In genomic region chr4:185280608-185281007, GRCh38 we compare ENCODE assay signal across 27 cellular contexts.
DNase-seq lines count a peak whose midpoint lies in the region; ATAC-seq, FAIRE-seq and TF ChIP-seq lines count a peak whose summit lies in the region.
"Had no signal": no experiment of that assay in that cellular context is flagged by ENCODE, and none has a peak within 500 bp of the region (broad histone marks: within the 10 kb centered on the region; RNA-seq: fewer than 3 reads in every experiment).

No MANE protein-coding gene starts in this region.

- no peak for TF ChIP-seq CTCF in GM12878 (IDR thresholded peaks at IDR 0.05 in 2 of 3, conservative IDR thresholded peaks at IDR 0.05 in 1 of 3; ENCODE audit: control insufficient read depth in 2 of 3, extremely low read depth in 1 of 3, insufficient read depth in 1 of 3, low read depth in 3 of 3, low read length in 3 of 3)
- TF ChIP-seq CTCF in smooth muscle cell (IDR thresholded peaks at IDR 0.05; ENCODE audit: borderline replicate concordance, insufficient read depth, poor library complexity, severe bottlenecking) = no peak

- H3K36me3 Mint-ChIP-seq in activated CD8-positive, alpha-beta memory T cell treated with anti-CD3 and anti-CD28 coated beads, Interleukin-2, amount 10 ng/mL, durations not matched to agents 7 days and 5 days = peaks cover 9% of the 10 kb centered on the region

- in situ Hi-C loops in GM12878 (cut with MboI) = no loop called here

- H3K9me3 ChIP-seq in GM12878 (replicated peaks; ENCODE audit: control insufficient read depth, insufficient read depth, low read length) (no peaks in the 10 kb centered on the region), smooth muscle cell (replicated peaks; ENCODE audit: low read depth) (no peaks in the 10 kb centered on the region)
- H3K9me3 ChIP-seq: spleen, thyroid gland had no signal

- H3K9ac ChIP-seq in GM12878 (ENCODE audit: control insufficient read depth, insufficient read depth, low read length) = no peak overlapping the region
- no peak overlapping the region for H3K9ac ChIP-seq in smooth muscle cell (ENCODE audit: low read depth)
- H3K9ac ChIP-seq: GM23248 had no signal

- intact Hi-C loops in GM12878 (cut with micrococcal nuclease; ENCODE audit: unreplicated experiment) = no loop called here

- no TSS peak for BruUV-seq in GM12878 (replicated peaks; lab: Mats Ljungman, UMichigan)

- H2AFZ ChIP-seq in GM12878 (ENCODE audit: control insufficient read depth, low read depth, low read length) (no peak overlapping the region), smooth muscle cell (ENCODE audit: low read depth) (no peak overlapping the region)
- H2AFZ ChIP-seq: GM23248 had no signal

- peaks cover 3% of the 10 kb centered on the region for H3K79me2 ChIP-seq in GM12878 (ENCODE audit: control insufficient read depth, insufficient read depth, low read length)
- H3K79me2 ChIP-seq in smooth muscle cell (ENCODE audit: low read depth) = no peaks in the 10 kb centered on the region

- no peak for TF ChIP-seq EP300 in GM12878 (IDR thresholded peaks at IDR 0.05; ENCODE audit: borderline replicate concordance in 1 of 2, control insufficient read depth in 1 of 2, low read depth in 2 of 2, low read length in 2 of 2)

- H3K4me1 ChIP-seq in GM12878 (ENCODE audit: control insufficient read depth, insufficient read depth, low read length) (no peaks in the 10 kb centered on the region), smooth muscle cell (ENCODE audit: low read depth) (no peaks in the 10 kb centered on the region)

- no peak for TF ChIP-seq RAD21 in GM12878 (IDR thresholded peaks at IDR 0.05; ENCODE audit: insufficient read depth, low read depth, low read length)

- H3K27ac Mint-ChIP-seq in activated CD8-positive, alpha-beta memory T cell treated with anti-CD3 and anti-CD28 coated beads, Interleukin-2, amount 10 ng/mL, durations not matched to agents 7 days and 5 days = peak overlapping the region; percentile 3
- H3K27ac Mint-ChIP-seq: activated naive CD4-positive, alpha-beta T cell treated with anti-CD3 and anti-CD28 coated beads for 36 hours; IgD-negative memory B cell; stimulated activated naive CD8-positive, alpha-beta T cell treated with anti-CD3 and anti-CD28 coated beads, Interleukin-15, Interleukin-2, amounts not matched to agents 100 ng/mL and 50 ng/mL, for 24 hours had no signal

- no peaks in the 10 kb centered on the region for H3K27me3 Mint-ChIP-seq in activated CD8-positive, alpha-beta memory T cell treated with anti-CD3 and anti-CD28 coated beads, Interleukin-2, amount 10 ng/mL, durations not matched to agents 7 days and 5 days
- H3K27me3 Mint-ChIP-seq: CD4-positive, alpha-beta memory T cell; IgD-negative memory B cell; naive thymus-derived CD4-positive, alpha-beta T cell; stimulated activated naive CD8-positive, alpha-beta T cell treated with anti-CD3 and anti-CD28 coated beads, Interleukin-15, Interleukin-2, amounts not matched to agents 100 ng/mL and 50 ng/mL, for 24 hours had no signal

- RAD21 ChIA-PET in GM12878 (lab: Charles Lee; ENCODE audit: unreplicated experiment) = no interaction called here

- WGBS in GM12878 (ENCODE audit: insufficient coverage, insufficient replicate concordance, low lambda C conversion rate, missing lambda C conversion rate) = 15% methylated on average over 5 of the region's 5 CpGs
- 41% methylated on average over 5 of the region's 5 CpGs for WGBS in smooth muscle cell (ENCODE audit: low lambda C conversion rate)

- H3K9me3 Mint-ChIP-seq in activated CD8-positive, alpha-beta memory T cell treated with anti-CD3 and anti-CD28 coated beads, Interleukin-2, amount 10 ng/mL, durations not matched to agents 7 days and 5 days (ENCODE audit: low read depth) = no peaks in the 10 kb centered on the region
- H3K9me3 Mint-ChIP-seq: activated naive CD4-positive, alpha-beta T cell treated with anti-CD3 and anti-CD28 coated beads for 36 hours; activated T-cell treated with anti-CD3 and anti-CD28 coated beads, Interleukin-2, amount 50 U/mL, for 4 hours; CD4-positive, alpha-beta memory T cell; IgD-negative memory B cell; naive thymus-derived CD4-positive, alpha-beta T cell; stimulated activated naive CD8-positive, alpha-beta T cell treated with anti-CD3 and anti-CD28 coated beads, Interleukin-15, Interleukin-2, amounts not matched to agents 100 ng/mL and 50 ng/mL, for 24 hours had no signal

- peak; percentile 42 for ATAC-seq in activated CD8-positive, alpha-beta memory T cell treated with anti-CD3 and anti-CD28 coated beads, Interleukin-2, amount 10 ng/mL, durations not matched to agents 7 days and 5 days
- ATAC-seq in HG03354 (IDR thresholded peaks at IDR 0.05; ENCODE audit: poor library complexity, severe bottlenecking, unreplicated experiment) (peak; percentile 50), GM12878 (no peak), HG02571 (IDR thresholded peaks at IDR 0.05; ENCODE audit: unreplicated experiment) (no peak)
- ATAC-seq: activated CD4-positive, CD25-positive, alpha-beta regulatory T cell treated with anti-CD3 and anti-CD28 coated beads, Interleukin-2, amount 50 U/mL, for 24 hours; activated CD8-positive, alpha-beta T cell treated with anti-CD3 and anti-CD28 coated beads, Interleukin-2, amount 10 ng/mL, durations not matched to agents 7 days and 5 days; activated T-cell treated with anti-CD3 and anti-CD28 coated beads, Interleukin-2, amount 50 U/mL, for 4 hours; naive thymus-derived CD4-positive, alpha-beta T cell had no signal

- no peak for FAIRE-seq in GM12878 (lab: Jason Lieb, UNC)

- no peak overlapping the region for H3K4me3 Mint-ChIP-seq in activated CD8-positive, alpha-beta memory T cell treated with anti-CD3 and anti-CD28 coated beads, Interleukin-2, amount 10 ng/mL, durations not matched to agents 7 days and 5 days
- H3K4me3 Mint-ChIP-seq: activated CD8-positive, alpha-beta T cell treated with anti-CD3 and anti-CD28 coated beads, Interleukin-2, amount 10 ng/mL, durations not matched to agents 7 days and 5 days; activated naive CD4-positive, alpha-beta T cell treated with anti-CD3 and anti-CD28 coated beads for 36 hours; activated T-cell treated with anti-CD3 and anti-CD28 coated beads, Interleukin-2, amount 50 U/mL, for 4 hours; CD4-positive, alpha-beta memory T cell; naive thymus-derived CD4-positive, alpha-beta T cell; stimulated activated naive CD8-positive, alpha-beta T cell treated with anti-CD3 and anti-CD28 coated beads, Interleukin-15, Interleukin-2, amounts not matched to agents 100 ng/mL and 50 ng/mL, for 24 hours had no signal

- SMC1A ChIA-PET in GM12878 (lab: Charles Lee; ENCODE audit: uncharacterized antibody, unreplicated experiment) = interaction anchor here (0.7 to 1.3 kb wide), 3 partner anchors 24 to 86 kb away, joined by 3 to 4 read pairs (median 3); no protein-coding TSS in a partner anchor

- no peak overlapping the region for H3K4me3 ChIP-seq in GM12878
- H3K4me3 ChIP-seq in smooth muscle cell = no peak overlapping the region
- H3K4me3 ChIP-seq: cardiac muscle cell, GM23248, spleen, thyroid gland had no signal

- H4K20me1 ChIP-seq in GM12878 (ENCODE audit: control insufficient read depth, insufficient read depth) (no peaks in the 10 kb centered on the region), smooth muscle cell (ENCODE audit: low read depth) (no peaks in the 10 kb centered on the region)

- POLR2A ChIA-PET in GM12878 (lab: Charles Lee) = no interaction called here

- no peak overlapping the region for H3K4me2 ChIP-seq in GM12878 (ENCODE audit: control insufficient read depth, insufficient read depth)
- no peak overlapping the region for H3K4me2 ChIP-seq in smooth muscle cell

- peak overlapping the region; percentile 1; the same call in 1 of the 2 replicates for H3K27ac ChIP-seq in GM12878 (ENCODE audit: control insufficient read depth, insufficient read depth)
- H3K27ac ChIP-seq in smooth muscle cell (ENCODE audit: low read depth) = peak overlapping the region; percentile 10
- H3K27ac ChIP-seq: cardiac muscle cell, GM23248, spleen, thyroid gland had no signal

- H3K4me1 Mint-ChIP-seq in activated CD8-positive, alpha-beta memory T cell treated with anti-CD3 and anti-CD28 coated beads, Interleukin-2, amount 10 ng/mL, durations not matched to agents 7 days and 5 days = peaks cover 14% of the 10 kb centered on the region

- no peak for DNase-seq in activated CD8-positive, alpha-beta memory T cell treated with anti-CD3 and anti-CD28 coated beads, Interleukin-2, amount 10 ng/mL, durations not matched to agents 7 days and 5 days
- no peak for DNase-seq in activated CD8-positive, alpha-beta memory T cell treated with anti-CD3 and anti-CD28 coated beads, Interleukin-2, amount 50 U/mL, for 48 hours
- DNase-seq in GM12878 (ENCODE audit: low read depth, low spot score) = no peak
- no peak for DNase-seq in smooth muscle cell (lab: John Stamatoyannopoulos, UW; ENCODE audit: unreplicated experiment)
- no peak for DNase-seq in stimulated activated CD4-positive, alpha-beta T cell treated with anti-CD3 and anti-CD28 coated beads, Interleukin-2, amount 100 ng/mL, for 48 hours
- DNase-seq in amniotic stem cell (lab: John Stamatoyannopoulos, UW) = no peak
- DNase-seq: activated CD8-positive, alpha-beta T cell treated with anti-CD3 and anti-CD28 coated beads, Interleukin-2, amount 10 ng/mL, durations not matched to agents 7 days and 5 days; activated naive CD4-positive, alpha-beta T cell treated with anti-CD3 and anti-CD28 coated beads for 36 hours; activated T-cell treated with anti-CD3 and anti-CD28 coated beads, Interleukin-2, amount 50 U/mL, for 4 hours; anterior cingulate cortex; CD4-positive, alpha-beta memory T cell; dermis blood vessel endothelial cell; DMS79 treated with DMSO at 0.1 percent for 48 hours; GM23248; naive thymus-derived CD4-positive, alpha-beta T cell; NCI-H187; NCI-H524; spleen; stimulated activated CD4-positive, alpha-beta T cell treated with anti-CD3 and anti-CD28 coated beads, Interleukin-4, amount 100 ng/mL, for 24 hours; T1000; thyroid gland had no signal

- H3K27me3 ChIP-seq in GM12878 (replicated peaks in 1 of 2; ENCODE audit: control insufficient read depth in 2 of 2, insufficient read depth in 2 of 2, low read length in 1 of 2) = no peaks in the 10 kb centered on the region
- no peaks in the 10 kb centered on the region for H3K27me3 ChIP-seq in smooth muscle cell (ENCODE audit: low read depth)
- H3K27me3 ChIP-seq: cardiac muscle cell, spleen, thyroid gland had no signal

- peaks cover 0 to 18% of the 10 kb centered on the region in 2 experiments for H3K36me3 ChIP-seq in GM12878 (ENCODE audit: control insufficient read depth in 2 of 2, insufficient read depth in 2 of 2, low read length in 1 of 2)
- H3K36me3 ChIP-seq in smooth muscle cell (ENCODE audit: low read depth) = no peaks in the 10 kb centered on the region
- H3K36me3 ChIP-seq: cardiac muscle cell, thyroid gland had no signal

- TF ChIP-seq POLR2A in GM12878 (IDR thresholded peaks at IDR 0.05; ENCODE audit: low read depth, low read length) = no peak

- no peaks in the 10 kb centered on the region for H3F3A ChIP-seq in smooth muscle cell (ENCODE audit: low read depth)

- CTCF ChIA-PET in activated CD8-positive, alpha-beta memory T cell treated with anti-CD3 and anti-CD28 coated beads, Interleukin-2, amount 10 ng/mL, durations not matched to agents 7 days and 5 days (lab: Charles Lee) = no interaction called here
- CTCF ChIA-PET in GM12878 (lab: Yijun Ruan, JAX) = no interaction called here

TF ChIP-seq in GM12878, 131 proteins besides CTCF, POLR2A, EP300 and RAD21 (continues in another document):
- TF ChIP-seq RUNX3 (IDR thresholded peaks at IDR 0.05; ENCODE audit: low read length) (no peak), IKZF1 (conservative IDR thresholded peaks at IDR 0.05) (no peak)

Comparison
In these comparisons a context has a peak if more than half of its experiments do, and no peak if none do; other contexts are left out.
1. ATAC-seq: peak in activated CD8-positive, alpha-beta memory T cell treated with anti-CD3 and anti-CD28 coated beads, Interleukin-2, amount 10 ng/mL, durations not matched to agents 7 days and 5 days (single experiment) and HG03354 (single experiment); none in GM12878 (single experiment) and HG02571 (single experiment).